Comparison of ENCODE assay signal across 12 cellular contexts in the genomic region with DNA sequence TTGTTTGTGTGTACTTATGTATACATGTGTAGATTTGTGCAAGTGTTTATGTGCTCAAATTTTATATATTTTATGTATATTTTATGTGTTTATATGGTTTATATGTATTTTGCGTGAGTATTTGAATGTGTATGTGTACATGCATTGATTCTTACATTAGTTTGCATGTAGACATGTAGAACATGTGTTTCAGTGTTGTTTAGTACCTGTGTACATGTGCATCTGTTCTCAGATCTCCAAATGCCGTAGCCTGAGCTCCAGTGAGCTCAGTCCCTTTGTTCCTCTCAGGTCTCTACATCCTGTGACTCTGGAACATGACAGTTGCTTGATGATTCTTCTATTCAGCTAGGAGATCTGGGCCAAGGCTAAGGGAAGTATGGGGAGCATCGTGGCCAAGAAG. TPM values are rescaled to one million over a fixed set of nuclear protein-coding genes. Genes with fewer than 3 reads are reported as not detected.
"Had no signal": no experiment of that assay in that cellular context is flagged by ENCODE, and none has a peak within 500 bp of the region (broad histone marks: within the 10 kb centered on the region; RNA-seq: fewer than 3 reads in every experiment).

No MANE protein-coding gene starts in this region.

- H3K4me3 ChIP-seq: GM23248, GM23338, HAP-1 had no signal

- H3K27ac ChIP-seq: GM23248 had no signal

- H3K4me2 ChIP-seq: GM23338 had no signal

- H3K9me3 ChIP-seq: HAP-1 had no signal

- DNase-seq: GM23248, GOT3, H7, H9, HCEC 1CT, HFFc6 had no signal

- H3K36me3 ChIP-seq: HAP-1 had no signal

- H3K4me1 ChIP-seq: HAP-1 had no signal

- FAIRE-seq: H1, H54 had no signal

- ATAC-seq: GM23338, HCT116 had no signal

- H2AFZ ChIP-seq: GM23248, GM23338 had no signal

- H3K9ac ChIP-seq: GM23248 had no signal

RNA-seq across cellular contexts. Expression of a gene that starts 4.5 kb away (rescaled TPM):
- total RNA-seq: GM23248, GM23338, H1, H4, H7, H9, HFFc6 had no signal
- polyA plus RNA-seq: GM23248, GM23338, H1 had no signal

RNA-seq across cellular contexts. Expression of a gene that starts 11.1 kb away (rescaled TPM):
- total RNA-seq: GM23248, GM23338, H1, H4, H7, H9, HFFc6 had no signal
- polyA plus RNA-seq: GM23248, GM23338, H1 had no signal

RNA-seq across cellular contexts. Expression of a gene that starts 26.5 kb away (rescaled TPM):
- total RNA-seq: GM23248, GM23338, H1, H4, H7, H9, HFFc6 had no signal
- polyA plus RNA-seq: GM23248, GM23338, H1 had no signal

RNA-seq across cellular contexts. Expression of a gene that starts 45.5 kb away (rescaled TPM):
- total RNA-seq: GM23248, GM23338, H1, H4, H7, H9, HFFc6 had no signal
- polyA plus RNA-seq: GM23248, GM23338, H1 had no signal
